ENCODE assay signal across 8 cellular contexts in genomic region chr6:21664263-21665081, GRCh38.
A peak's percentile ranks its signal among the peaks of the same experiment; 100 is the strongest.
DNase-seq lines count a peak whose midpoint lies in the region; ATAC-seq, FAIRE-seq and TF ChIP-seq lines count a peak whose summit lies in the region.

No MANE protein-coding gene starts in this region.

- H3K79me2 ChIP-seq in neural cell (replicated peaks; ENCODE audit: insufficient read depth, low read length) = peaks cover 36% of the 10 kb centered on the region

- H3K4me2 ChIP-seq in neural cell (ENCODE audit: low read length) = no peak overlapping the region

- no peaks in the 10 kb centered on the region for H3F3A ChIP-seq in neural cell (ENCODE audit: insufficient read depth, low read length, poor library complexity, severe bottlenecking)

- H3K36me3 ChIP-seq in esophagus squamous epithelium (no peaks in the 10 kb centered on the region), neural cell (ENCODE audit: insufficient read depth, low read length) (no peaks in the 10 kb centered on the region), small intestine (ENCODE audit: control insufficient read depth in 2 of 2, insufficient read depth in 2 of 2, low read length in 2 of 2) (no peaks in the 10 kb centered on the region)

- H2AFZ ChIP-seq in neural cell (ENCODE audit: low read depth, low read length) = no peak overlapping the region

- H3K9me2 ChIP-seq in neural cell (ENCODE audit: insufficient read depth, low read length) = no peaks in the 10 kb centered on the region

- H3K9me3 ChIP-seq in esophagus squamous epithelium = no peaks in the 10 kb centered on the region
- no peaks in the 10 kb centered on the region for H3K9me3 ChIP-seq in neural cell (ENCODE audit: low read length)
- no peaks in the 10 kb centered on the region for H3K9me3 ChIP-seq in small intestine (ENCODE audit: control insufficient read depth, low read depth)

- DNase-seq in DMS79 treated with DMSO at 0.1 percent for 48 hours (lab: John Stamatoyannopoulos, UW) = peak; percentile 73
- peak; percentile 25 for DNase-seq in NCI-H2171 (lab: John Stamatoyannopoulos, UW)
- no peak for DNase-seq in esophagus squamous epithelium (lab: John Stamatoyannopoulos, UW)
- no peak for DNase-seq in D721Med (ENCODE audit: insufficient read length, low spot score)
- DNase-seq in small intestine = no peak
- DNase-seq in NCI-H1694 (lab: John Stamatoyannopoulos, UW) = no peak

- intact Hi-C loops in esophagus squamous epithelium (cut with DNase I) = no loop called here

- ATAC-seq in HG02970 (IDR thresholded peaks at IDR 0.05; ENCODE audit: low FRiP score, unreplicated experiment) = no peak

- TF ChIP-seq CTCF in esophagus squamous epithelium (IDR thresholded peaks at IDR 0.05) = no peak
- no peak for TF ChIP-seq CTCF in neural cell (IDR thresholded peaks at IDR 0.05; ENCODE audit: poor library complexity, severe bottlenecking)
- no peak for TF ChIP-seq CTCF in D721Med (IDR thresholded peaks at IDR 0.05; ENCODE audit: insufficient read depth, missing control alignments)

- H3K4me3 ChIP-seq in esophagus squamous epithelium (peak overlapping the region; percentile 31 to 77 (median 52)), neural cell (ENCODE audit: low read length) (peak overlapping the region; percentile 77), small intestine (ENCODE audit: low read depth in 1 of 2, low read length in 2 of 2) (peak overlapping the region in 1 of 2 donors; percentile 26)

- FAIRE-seq in D721Med (lab: Jason Lieb, UNC) (no peak), small intestine (lab: Jason Lieb, UNC) (no peak)

- no peak for TF ChIP-seq RAD21 in neural cell (conservative IDR thresholded peaks at IDR 0.05)

- H3K27ac ChIP-seq in esophagus squamous epithelium (peak overlapping the region in 3 of 4 donors; percentile 9 to 81 (median 80)), neural cell (ENCODE audit: low read length) (no peak overlapping the region), small intestine (ENCODE audit: low read depth in 1 of 2, low read length in 1 of 2) (peak overlapping the region in 1 of 2 donors; percentile 4)

- H3K9ac ChIP-seq in neural cell (ENCODE audit: low read length) = no peak overlapping the region

- H3K4me1 ChIP-seq in esophagus squamous epithelium = peaks cover 7 to 37% (median 18%) of the 10 kb centered on the region in 3 donors
- no peaks in the 10 kb centered on the region for H3K4me1 ChIP-seq in small intestine (ENCODE audit: control insufficient read depth in 2 of 2, insufficient read depth in 1 of 2, low read depth in 1 of 2, low read length in 1 of 2)

- H4K20me1 ChIP-seq in neural cell (ENCODE audit: insufficient read depth) = no peaks in the 10 kb centered on the region

- H3K27me3 ChIP-seq in esophagus squamous epithelium (peaks cover 0 to 56% (median 0%) of the 10 kb centered on the region in 4 donors), neural cell (ENCODE audit: insufficient read depth, low read depth, low read length) (peaks cover 38% of the 10 kb centered on the region), small intestine (ENCODE audit: control insufficient read depth in 2 of 2, insufficient read depth in 2 of 2, low read length in 2 of 2) (peaks cover 3 to 5% of the 10 kb centered on the region in 2 donors)

- no peak for TF ChIP-seq POLR2A in esophagus squamous epithelium (IDR thresholded peaks at IDR 0.05)

- 0 to 4% methylated on average over 1 to 34 of the region's 78 CpGs for WGBS in esophagus squamous epithelium, 2 donors
- 3 to 4% (median 3%) methylated on average over 63 to 78 of the region's 78 CpGs for WGBS in small intestine, 3 donors

- TF ChIP-seq EP300 in neural cell (conservative IDR thresholded peaks at IDR 0.05; ENCODE audit: poor library complexity, severe bottlenecking) = no peak

TF ChIP-seq in neural cell, 6 proteins besides CTCF, POLR2A, EP300 and RAD21:
- TF ChIP-seq EZH2 (IDR thresholded peaks at IDR 0.05; ENCODE audit: borderline replicate concordance, insufficient read depth, low read length, poor library complexity, severe bottlenecking) (peak; percentile 74), MXI1 (conservative IDR thresholded peaks at IDR 0.05; ENCODE audit: poor library complexity, severe bottlenecking) (no peak), REST (IDR thresholded peaks at IDR 0.05; ENCODE audit: borderline replicate concordance) (no peak)

Comparison
In these comparisons a context has a peak if more than half of its experiments do, and no peak if none do; other contexts are left out.
1. DNase-seq: peak in DMS79 treated with DMSO at 0.1 percent for 48 hours (single experiment) and NCI-H2171 (single experiment); none in esophagus squamous epithelium (single experiment), D721Med (single experiment), small intestine (single experiment) and NCI-H1694 (single experiment).